In genomic region chr1:169484683-169485426, GRCh38 we compare ENCODE assay signal across 1 cellular context.
TF ChIP-seq lines count a peak whose summit lies in the region.

No MANE protein-coding gene starts in this region.

TF ChIP-seq in HepG2, 621 proteins besides CTCF, POLR2A, EP300 and RAD21 (continued from another document and continues in another):
- TF ChIP-seq HNF1A (IDR thresholded peaks at IDR 0.05; ENCODE audit: low read depth) (peak; percentile 32; the same call in 1 of the 2 replicates), HNF1A (CRISPR knock-in tag; IDR thresholded peaks at IDR 0.05; ENCODE audit: borderline replicate concordance) (no peak), POGK (CRISPR knock-in tag; conservative IDR thresholded peaks at IDR 0.05) (no peak), ZNF354B (CRISPR knock-in tag; IDR thresholded peaks at IDR 0.05) (no peak; the same call in 1 of the 2 replicates), YEATS2 (CRISPR knock-in tag; IDR thresholded peaks at IDR 0.05; ENCODE audit: borderline replicate concordance) (no peak; the same call in 1 of the 2 replicates), HNRNPUL1 (IDR thresholded peaks at IDR 0.05; ENCODE audit: low read depth, low read length) (no peak), ZNF567 (CRISPR knock-in tag; IDR thresholded peaks at IDR 0.05; ENCODE audit: borderline replicate concordance) (no peak), ZBTB4 (CRISPR knock-in tag; IDR thresholded peaks at IDR 0.05; ENCODE audit: borderline replicate concordance) (no peak), GMEB2 (CRISPR knock-in tag; IDR thresholded peaks at IDR 0.05; ENCODE audit: low read depth) (no peak), MTA3 (CRISPR knock-in tag; IDR thresholded peaks at IDR 0.05) (no peak), SP140L (CRISPR knock-in tag; IDR thresholded peaks at IDR 0.05; ENCODE audit: borderline replicate concordance) (no peak), CENPBD1 (CRISPR knock-in tag; IDR thresholded peaks at IDR 0.05; ENCODE audit: borderline replicate concordance, low read depth) (0 out of 2 replicates have a peak, but pooled peaks have one; percentile 3), HDAC1 (CRISPR knock-in tag; IDR thresholded peaks at IDR 0.05) (peak; percentile 23), NFIB (CRISPR knock-in tag; IDR thresholded peaks at IDR 0.05; ENCODE audit: borderline replicate concordance) (no peak), BRCA1 (CRISPR knock-in tag; IDR thresholded peaks at IDR 0.05) (no peak), STAG1 (CRISPR knock-in tag; IDR thresholded peaks at IDR 0.05) (no peak), FIP1L1 (IDR thresholded peaks at IDR 0.05; ENCODE audit: borderline replicate concordance, insufficient read depth, low read depth, low read length) (no peak), ZFP41 (CRISPR knock-in tag; IDR thresholded peaks at IDR 0.05; ENCODE audit: borderline replicate concordance) (no peak), TSC22D2 (CRISPR knock-in tag; IDR thresholded peaks at IDR 0.05; ENCODE audit: borderline replicate concordance) (no peak), RBM39 (IDR thresholded peaks at IDR 0.05; ENCODE audit: low read depth, low read length, poor library complexity, severe bottlenecking) (no peak), MXD3 (CRISPR knock-in tag; IDR thresholded peaks at IDR 0.05) (peak; percentile 48), ZNF503 (CRISPR knock-in tag; IDR thresholded peaks at IDR 0.05) (peak; percentile 70; the same call in 1 of the 2 replicates), KLF9 (CRISPR knock-in tag; IDR thresholded peaks at IDR 0.05; ENCODE audit: low read depth) (no peak), ZNF124 (CRISPR knock-in tag; IDR thresholded peaks at IDR 0.05) (no peak), STAT5B (CRISPR knock-in tag; IDR thresholded peaks at IDR 0.05) (no peak), KDM5A (IDR thresholded peaks at IDR 0.05; ENCODE audit: borderline replicate concordance, low read length) (no peak), MAFK (conservative IDR thresholded peaks at IDR 0.05 in 1 of 2, IDR thresholded peaks at IDR 0.05 in 1 of 2; ENCODE audit: low read length in 2 of 2) (no peak), ZBTB46 (CRISPR knock-in tag; IDR thresholded peaks at IDR 0.05; ENCODE audit: borderline replicate concordance) (no peak), TMF1 (CRISPR knock-in tag; IDR thresholded peaks at IDR 0.05; ENCODE audit: low read depth) (no peak), ZNF670 (CRISPR knock-in tag; IDR thresholded peaks at IDR 0.05; ENCODE audit: borderline replicate concordance) (no peak), ZNF326 (CRISPR knock-in tag; IDR thresholded peaks at IDR 0.05; ENCODE audit: borderline replicate concordance) (no peak), GATAD2A (CRISPR knock-in tag; IDR thresholded peaks at IDR 0.05) (peak; percentile 81), PAF1 (CRISPR knock-in tag; IDR thresholded peaks at IDR 0.05) (no peak), USF2 (IDR thresholded peaks at IDR 0.05; ENCODE audit: low read depth, low read length) (no peak), USF2 (CRISPR knock-in tag; IDR thresholded peaks at IDR 0.05; ENCODE audit: borderline replicate concordance) (no peak), ZNF282 (IDR thresholded peaks at IDR 0.05; ENCODE audit: partially characterized antibody) (no peak), GTF3A (CRISPR knock-in tag; conservative IDR thresholded peaks at IDR 0.05) (no peak), ATAD3A (CRISPR knock-in tag; IDR thresholded peaks at IDR 0.05) (no peak), CREB3 (CRISPR knock-in tag; IDR thresholded peaks at IDR 0.05) (no peak), RFX5 (IDR thresholded peaks at IDR 0.05; ENCODE audit: low read depth, low read length) (no peak), ZBTB42 (CRISPR knock-in tag; IDR thresholded peaks at IDR 0.05) (no peak), IKZF1 (IDR thresholded peaks at IDR 0.05) (no peak), ZNF382 (CRISPR knock-in tag; IDR thresholded peaks at IDR 0.05; ENCODE audit: borderline replicate concordance) (no peak), KDM5B (CRISPR knock-in tag; IDR thresholded peaks at IDR 0.05; ENCODE audit: borderline replicate concordance) (no peak), ZFX (CRISPR knock-in tag; IDR thresholded peaks at IDR 0.05; ENCODE audit: low read depth) (peak; percentile 55; the same call in 1 of the 2 replicates), XRCC5 (optimal IDR thresholded peaks at IDR 0.05; ENCODE audit: low read length) (no peak), ZNF674 (CRISPR knock-in tag; IDR thresholded peaks at IDR 0.05; ENCODE audit: low read depth) (no peak), ZNF570 (CRISPR knock-in tag; IDR thresholded peaks at IDR 0.05; ENCODE audit: borderline replicate concordance) (no peak), NBN (conservative IDR thresholded peaks at IDR 0.05) (no peak), MBD4 (IDR thresholded peaks at IDR 0.05; ENCODE audit: borderline replicate concordance, low read length) (no peak)
